ENCODE assay signal across 9 cellular contexts in genomic region chr7:130560972-130561371, GRCh38.
A peak's percentile ranks its signal among the peaks of the same experiment; 100 is the strongest.
DNase-seq lines count a peak whose midpoint lies in the region; ATAC-seq, FAIRE-seq and TF ChIP-seq lines count a peak whose summit lies in the region.
"Had no signal": no experiment of that assay in that cellular context is flagged by ENCODE, and none has a peak within 500 bp of the region (broad histone marks: within the 10 kb centered on the region; RNA-seq: fewer than 3 reads in every experiment).

No MANE protein-coding gene starts in this region.

- no peak overlapping the region for H3K9ac ChIP-seq in H1 (replicated peaks in 1 of 4; ENCODE audit: extremely low read depth in 1 of 4, low read depth in 3 of 4, low read length in 3 of 4)

- intact Hi-C loops in activated naive CD4-positive, alpha-beta T cell treated with anti-CD3 and anti-CD28 coated beads for 36 hours (cut with micrococcal nuclease), result loop anchor here (1.0 to 10.0 kb wide), 2 partner anchors 54 to 319 kb away; no protein-coding TSS in a partner anchor
- intact Hi-C loops in head of caudate nucleus (cut with DNase I), result no loop called here

- peaks cover 8% of the 10 kb centered on the region for H3K36me3 Mint-ChIP-seq in activated naive CD4-positive, alpha-beta T cell treated with anti-CD3 and anti-CD28 coated beads for 36 hours (ENCODE audit: low read depth)

- H4K8ac ChIP-seq in H1 (ENCODE audit: extremely low read depth, insufficient read depth, low read length), result no peak overlapping the region

- no peak overlapping the region for H3K27ac Mint-ChIP-seq in activated naive CD4-positive, alpha-beta T cell treated with anti-CD3 and anti-CD28 coated beads for 36 hours

- H3K9me3 ChIP-seq in H1 (ENCODE audit: insufficient read depth in 2 of 2, low read depth in 1 of 2, low read length in 1 of 2), result 0 out of 4 replicates have a peak, but pooled peaks cover 0 to 3% of the 10 kb centered on the region in 2 experiments
- no peaks in the 10 kb centered on the region for H3K9me3 ChIP-seq in effector memory CD4-positive, alpha-beta T cell (ENCODE audit: control insufficient read depth, low read length)

- no peak overlapping the region for H3K18ac ChIP-seq in H1 (ENCODE audit: extremely low read depth, low read length)

- no peak overlapping the region for H3K4ac ChIP-seq in H1 (replicated peaks; ENCODE audit: insufficient read length, low read depth, low read length)

- no peak overlapping the region for H3K4me3 ChIP-seq in H1 (ENCODE audit: extremely low read depth in 1 of 4, insufficient read depth in 2 of 4, low read depth in 3 of 4, low read length in 4 of 4)
- H3K4me3 ChIP-seq in effector memory CD4-positive, alpha-beta T cell (ENCODE audit: insufficient read depth, low read depth, low read length, poor library complexity, severe bottlenecking), result no peak overlapping the region

- H3K36me3 ChIP-seq in H1 (ENCODE audit: control insufficient read depth in 2 of 4, insufficient read depth in 4 of 4, low read length in 3 of 4), result no peaks in the 10 kb centered on the region; a peak in 3 of 8 replicates
- H3K36me3 ChIP-seq in effector memory CD4-positive, alpha-beta T cell (ENCODE audit: control insufficient read depth, insufficient read depth, low read length), result no peaks in the 10 kb centered on the region

- no peaks in the 10 kb centered on the region for H3K23me2 ChIP-seq in H1 (ENCODE audit: low read depth, low read length)

- peak in 2 of 3 experiments; percentile 26 to 34; a peak in 2 of 4 replicates for TF ChIP-seq CTCF in H1 (IDR thresholded peaks at IDR 0.05; ENCODE audit: control extremely low read depth in 1 of 3, insufficient read depth in 1 of 3, low read depth in 1 of 3, low read length in 3 of 3)

- no peak overlapping the region for H3K23ac ChIP-seq in H1 (ENCODE audit: insufficient read length)

- no peaks in the 10 kb centered on the region for H3K79me2 ChIP-seq in H1 (ENCODE audit: control insufficient read depth in 1 of 2, insufficient read depth in 2 of 2, low read length in 2 of 2)

- no peak overlapping the region for H2BK120ac ChIP-seq in H1 (replicated peaks; ENCODE audit: low read depth, low read length)

- WGBS in H1 (ENCODE audit: extremely low coverage in 1 of 2, insufficient coverage in 1 of 2, insufficient read length in 1 of 2, insufficient replicate concordance in 2 of 2, low coverage in 1 of 2, low lambda C conversion rate in 2 of 2, missing lambda C conversion rate in 1 of 2), 2 experiments, result 86% methylated on average over 1 of the region's 1 CpG; no CpG with 5 or more reads in 1 of the 2 experiments

- no peak overlapping the region for H2BK12ac ChIP-seq in H1 (ENCODE audit: low read depth, low read length)

- peak; percentile 72 for ATAC-seq in HG02623 (IDR thresholded peaks at IDR 0.05; ENCODE audit: unreplicated experiment)

- no peak overlapping the region for H2BK15ac ChIP-seq in H1 (ENCODE audit: low read length)

- H3K4me1 ChIP-seq in H1 (replicated peaks in 1 of 4; ENCODE audit: control insufficient read depth in 3 of 4, insufficient read depth in 4 of 4, low read length in 3 of 4), result no peaks in the 10 kb centered on the region
- H3K4me1 ChIP-seq in effector memory CD4-positive, alpha-beta T cell (ENCODE audit: control insufficient read depth, insufficient read depth, low read length, poor library complexity, severe bottlenecking), result no peaks in the 10 kb centered on the region

- no peak overlapping the region for H2BK5ac ChIP-seq in H1 (ENCODE audit: low read depth, low read length)

- H3K14ac ChIP-seq in H1 (ENCODE audit: insufficient read length), result no peak overlapping the region

- no peaks in the 10 kb centered on the region for H3K4me1 Mint-ChIP-seq in activated naive CD4-positive, alpha-beta T cell treated with anti-CD3 and anti-CD28 coated beads for 36 hours (ENCODE audit: low read depth)

- peak; percentile 25 for DNase-seq in activated naive CD4-positive, alpha-beta T cell treated with anti-CD3 and anti-CD28 coated beads for 36 hours
- DNase-seq in activated naive CD4-positive, alpha-beta T cell treated with anti-CD3 and anti-CD28 coated beads, Interleukin-2, amount 50 U/mL, for 16 hours, result no peak
- DNase-seq in NCI-H226, result peak; percentile 57
- DNase-seq in H1 (ENCODE audit: low read depth in 1 of 2, low spot score in 2 of 2), result peak in 1 of 2 experiments; percentile 1
- peak; percentile 30 for DNase-seq in urothelium cell line (ENCODE audit: low spot score)
- no peak for DNase-seq in head of caudate nucleus
- no peak for DNase-seq in effector memory CD4-positive, alpha-beta T cell

- H2AK5ac ChIP-seq in H1 (ENCODE audit: low read depth, low read length), result no peak overlapping the region

- H4K91ac ChIP-seq in H1 (replicated peaks; ENCODE audit: insufficient read length, low read length), result no peak overlapping the region

- no peak overlapping the region for H2BK20ac ChIP-seq in H1 (ENCODE audit: low read length)

- peak; percentile 53 to 59 for TF ChIP-seq RAD21 in H1 (IDR thresholded peaks at IDR 0.05 in 1 of 2, conservative IDR thresholded peaks at IDR 0.05 in 1 of 2; ENCODE audit: low read depth in 2 of 2, low read length in 2 of 2)

- H3K9me3 Mint-ChIP-seq in activated naive CD4-positive, alpha-beta T cell treated with anti-CD3 and anti-CD28 coated beads for 36 hours, result no peaks in the 10 kb centered on the region

- H3K56ac ChIP-seq in H1 (replicated peaks; ENCODE audit: insufficient read length, low read depth, low read length), result no peak overlapping the region

- H4K20me1 ChIP-seq in H1 (replicated peaks in 1 of 2; ENCODE audit: control insufficient read depth in 1 of 2, insufficient read depth in 2 of 2, low read length in 2 of 2), result no peaks in the 10 kb centered on the region

- CTCF ChIA-PET in activated naive CD4-positive, alpha-beta T cell treated with anti-CD3 and anti-CD28 coated beads for 36 hours (lab: Charles Lee), result no interaction called here
- CTCF ChIA-PET in H1 (lab: Charles Lee; ENCODE audit: partially characterized antibody), result no interaction called here

- no peak overlapping the region for H3K27ac ChIP-seq in H1 (ENCODE audit: low read depth, low read length)
- H3K27ac ChIP-seq in effector memory CD4-positive, alpha-beta T cell (ENCODE audit: insufficient read depth, low read length, poor library complexity, severe bottlenecking), result no peak overlapping the region

- POLR2A ChIA-PET in H1 (lab: Charles Lee; ENCODE audit: partially characterized antibody), result no interaction called here

- no peak overlapping the region for H2AFZ ChIP-seq in H1 (ENCODE audit: low read length)

- H3K79me1 ChIP-seq in H1 (ENCODE audit: low read depth, low read length), result no peaks in the 10 kb centered on the region

- H3K27me3 ChIP-seq in H1 (replicated peaks in 1 of 4; ENCODE audit: control insufficient read depth in 3 of 4, extremely low read depth in 1 of 4, insufficient read depth in 3 of 4, low read length in 3 of 4), result no peaks in the 10 kb centered on the region
- no peaks in the 10 kb centered on the region for H3K27me3 ChIP-seq in effector memory CD4-positive, alpha-beta T cell (replicated peaks; ENCODE audit: control insufficient read depth, insufficient read depth, low read length, poor library complexity, severe bottlenecking)

- H3K4me2 ChIP-seq in H1 (ENCODE audit: insufficient read depth in 1 of 2, low read depth in 2 of 2, low read length in 2 of 2), result no peak overlapping the region

- H3K4me3 Mint-ChIP-seq in activated naive CD4-positive, alpha-beta T cell treated with anti-CD3 and anti-CD28 coated beads for 36 hours, result no peak overlapping the region

- TF ChIP-seq POLR2A in H1 (IDR thresholded peaks at IDR 0.05; ENCODE audit: control extremely low read depth in 1 of 2, low read depth in 2 of 2, low read length in 2 of 2), result no peak

- TF ChIP-seq EP300 in H1 (IDR thresholded peaks at IDR 0.05; ENCODE audit: borderline replicate concordance in 1 of 2, low read depth in 2 of 2, low read length in 2 of 2), result no peak

- H3K27me3 Mint-ChIP-seq in activated naive CD4-positive, alpha-beta T cell treated with anti-CD3 and anti-CD28 coated beads for 36 hours (ENCODE audit: low read depth), result no peaks in the 10 kb centered on the region

- H4K5ac ChIP-seq in H1 (ENCODE audit: insufficient read length, low read depth, low read length), result no peak overlapping the region

- FAIRE-seq in H1 (lab: Jason Lieb, UNC) (no peak), urothelium cell line (lab: Jason Lieb, UNC) (no peak)
- FAIRE-seq: colon had no signal

TF ChIP-seq in H1, 55 proteins besides CTCF, POLR2A, EP300 and RAD21:
- TF ChIP-seq NANOG (IDR thresholded peaks at IDR 0.05; ENCODE audit: insufficient read depth, low read depth, low read length, poor library complexity, severe bottlenecking) (no peak), SIX5 (IDR thresholded peaks at IDR 0.05; ENCODE audit: low read depth, low read length) (no peak), NRF1 (IDR thresholded peaks at IDR 0.05; ENCODE audit: low read depth, low read length) (no peak), CHD1 (IDR thresholded peaks at IDR 0.05; ENCODE audit: low read depth, low read length) (no peak), JUND (IDR thresholded peaks at IDR 0.05; ENCODE audit: low read length) (no peak), POLR2AphosphoS5 (IDR thresholded peaks at IDR 0.05; ENCODE audit: low read depth, low read length) (no peak), TEAD4 (IDR thresholded peaks at IDR 0.05; ENCODE audit: low read depth, low read length) (no peak), CEBPB (IDR thresholded peaks at IDR 0.05; ENCODE audit: low read depth, low read length) (no peak), SIRT6 (IDR thresholded peaks at IDR 0.05; ENCODE audit: low read length) (no peak), PHF8 (conservative IDR thresholded peaks at IDR 0.05; ENCODE audit: low read depth, low read length) (no peak), TBP (IDR thresholded peaks at IDR 0.05; ENCODE audit: low read depth, low read length) (no peak), ZNF274 (IDR thresholded peaks at IDR 0.05; ENCODE audit: borderline replicate concordance, extremely low read depth, low read length) (no peak), BCL11A (IDR thresholded peaks at IDR 0.05; ENCODE audit: low read depth in 2 of 2, low read length in 2 of 2) (no peak)

Comparison
In these comparisons a context has a peak if more than half of its experiments do, and no peak if none do; other contexts are left out.
1. DNase-seq: peak in activated naive CD4-positive, alpha-beta T cell treated with anti-CD3 and anti-CD28 coated beads for 36 hours (single experiment), NCI-H226 (single experiment) and urothelium cell line (single experiment); none in activated naive CD4-positive, alpha-beta T cell treated with anti-CD3 and anti-CD28 coated beads, Interleukin-2, amount 50 U/mL, for 16 hours (single experiment), head of caudate nucleus (0 of 42) and effector memory CD4-positive, alpha-beta T cell (0 of 3).